ENCODE assay signal across 20 cellular contexts in the genomic region with DNA sequence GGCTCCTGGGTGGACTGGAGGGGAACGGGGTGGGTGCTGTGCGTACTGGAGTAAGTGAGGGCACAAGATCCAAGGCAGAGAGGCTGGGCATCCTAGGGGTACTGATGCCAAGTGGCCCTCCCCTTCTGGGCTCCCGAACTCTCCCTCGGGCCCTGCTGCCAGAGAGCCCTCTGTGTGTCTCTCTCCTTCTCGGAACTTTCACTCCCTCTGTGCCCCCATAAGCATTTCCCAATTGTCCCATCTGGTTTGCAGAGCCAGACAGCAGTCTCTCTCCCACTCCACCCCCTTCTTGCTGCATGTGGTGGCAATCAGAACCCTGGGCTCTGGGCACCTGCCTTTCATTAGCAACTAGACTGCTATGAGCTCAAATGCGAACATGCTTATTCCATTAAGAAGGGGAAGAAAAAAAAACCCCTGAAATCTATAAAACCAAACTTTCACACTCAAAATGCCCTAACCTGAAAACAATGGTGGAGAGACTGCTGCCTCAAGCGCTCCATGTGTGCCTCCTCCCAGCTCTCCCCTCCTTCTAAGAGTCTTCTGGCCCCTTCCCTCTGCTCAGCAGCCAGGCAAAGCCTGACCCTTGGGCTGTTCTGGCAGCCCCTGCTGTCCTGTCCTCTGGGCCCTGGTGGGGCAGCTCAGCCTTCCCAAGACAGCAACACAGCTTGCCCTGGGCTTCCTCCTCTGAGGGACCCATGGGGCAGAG.
DNase-seq lines count a peak whose midpoint lies in the region; ATAC-seq and TF ChIP-seq lines count a peak whose summit lies in the region.
"Had no signal": no experiment of that assay in that cellular context is flagged by ENCODE, and none has a peak within 500 bp of the region (broad histone marks: within the 10 kb centered on the region; RNA-seq: fewer than 3 reads in every experiment).

No MANE protein-coding gene starts in this region.

- peak overlapping the region in 11 of 21 experiments; percentile 5 to 77 (median 52) for H3K27ac ChIP-seq in skin epidermis
- H3K27ac ChIP-seq: tibial nerve had no signal

- peak; percentile 27 for DNase-seq in AG09309 (ENCODE audit: low read depth)
- peak; percentile 70 for DNase-seq in Ammon's horn (ENCODE audit: low spot score)
- DNase-seq in epidermal melanocyte (ENCODE audit: insufficient read length, low spot score), result peak; percentile 49
- DNase-seq in iPS-NIHi7 (ENCODE audit: extremely low spot score), result no peak
- DNase-seq: activated CD4-positive, alpha-beta T cell treated with anti-CD3 and anti-CD28 coated beads for 36 hours; activated gamma-delta T cell; activated naive CD8-positive, alpha-beta T cell treated with anti-CD3 and anti-CD28 coated beads, Interleukin-2, amount 50 U/mL, for 24 hours; AML-193; CD8-positive, alpha-beta T cell; dorsolateral prefrontal cortex; IMR-90; mesendoderm; NCI-H1105; NCI-H1930; NCI-H524 treated with DMSO at 0.1 percent for 48 hours; stimulated activated naive CD8-positive, alpha-beta T cell treated with anti-CD3 and anti-CD28 coated beads, Interleukin-15, amount 100 ng/mL, for 72 hours had no signal

- ATAC-seq in HG02973 (IDR thresholded peaks at IDR 0.05; ENCODE audit: unreplicated experiment), result no peak
- ATAC-seq in HG02759 (IDR thresholded peaks at IDR 0.05; ENCODE audit: unreplicated experiment), result no peak
- ATAC-seq: activated CD4-positive, alpha-beta T cell treated with anti-CD3 and anti-CD28 coated beads for 36 hours; activated naive CD8-positive, alpha-beta T cell treated with anti-CD3 and anti-CD28 coated beads, Interleukin-2, amount 50 U/mL, for 24 hours; CD8-positive, alpha-beta T cell; stimulated activated naive CD8-positive, alpha-beta T cell treated with anti-CD3 and anti-CD28 coated beads, Interleukin-15, amount 100 ng/mL, for 72 hours had no signal

- no peak overlapping the region for H3K4me3 ChIP-seq in AG09309 (ENCODE audit: control insufficient read depth, low read depth, low read length)
- no peak overlapping the region for H3K4me3 ChIP-seq in skin epidermis
- H3K4me3 ChIP-seq: dorsolateral prefrontal cortex, tibial nerve had no signal

- no peak for TF ChIP-seq CTCF in AG09309 (IDR thresholded peaks at IDR 0.05; ENCODE audit: control insufficient read depth, insufficient read depth, low read depth, low read length, missing control alignments)
